ENCODE assay signal across 30 cellular contexts in the genomic region with DNA sequence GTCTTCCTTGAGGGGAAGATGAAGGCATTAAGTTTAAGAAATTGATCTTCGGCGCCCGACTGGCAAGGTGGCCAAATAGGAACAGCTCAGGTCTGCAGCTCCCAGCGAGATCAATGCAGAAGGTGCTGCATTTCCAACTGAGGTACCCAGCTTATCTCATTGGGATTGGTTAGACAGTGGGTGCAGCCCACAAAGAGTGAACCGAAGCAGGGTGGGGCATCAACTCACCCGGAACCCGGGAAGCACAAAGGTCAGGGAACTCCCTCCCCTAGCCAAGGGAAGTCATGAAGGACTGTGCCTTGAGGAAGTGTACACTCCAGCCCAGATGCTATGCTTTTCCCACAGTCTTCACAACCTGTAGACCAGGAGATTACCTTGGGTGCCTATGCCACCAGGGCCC. TPM values are rescaled to one million over a fixed set of nuclear protein-coding genes. Genes with fewer than 3 reads are reported as not detected.
"Had no signal": no experiment of that assay in that cellular context is flagged by ENCODE, and none has a peak within 500 bp of the region (broad histone marks: within the 10 kb centered on the region; RNA-seq: fewer than 3 reads in every experiment).

No MANE protein-coding gene starts in this region.

- H3K4me3 ChIP-seq: ascending aorta, coronary artery, esophagus muscularis mucosa, gastrocnemius medialis, heart left ventricle had no signal

- H3K36me3 Mint-ChIP-seq: activated naive CD4-positive, alpha-beta T cell treated with anti-CD3 and anti-CD28 coated beads, Interleukin-2, amount 10 ng/mL, durations not matched to agents 7 days and 5 days; activated naive CD8-positive, alpha-beta T cell treated with anti-CD3 and anti-CD28 coated beads, Interleukin-2, amount 10 ng/mL, durations not matched to agents 7 days and 5 days had no signal

- ATAC-seq: activated naive CD4-positive, alpha-beta T cell treated with anti-CD3 and anti-CD28 coated beads, Interleukin-2, amount 50 U/mL, for 72 hours; activated T-cell treated with anti-CD3 and anti-CD28 coated beads, Interleukin-2, amount 50 U/mL, for 72 hours; effector memory CD8-positive, alpha-beta T cell; foreskin keratinocyte; gastrocnemius medialis; heart left ventricle had no signal

- H3K27me3 Mint-ChIP-seq: activated CD4-positive, alpha-beta memory T cell treated with anti-CD3 and anti-CD28 coated beads, Interleukin-2, amount 10 ng/mL, durations not matched to agents 7 days and 5 days; activated CD4-positive, alpha-beta T cell treated with anti-CD3 and anti-CD28 coated beads, Interleukin-2, amount 10 ng/mL, durations not matched to agents 7 days and 5 days; activated naive CD4-positive, alpha-beta T cell treated with anti-CD3 and anti-CD28 coated beads, Interleukin-2, amount 10 ng/mL, durations not matched to agents 7 days and 5 days; activated naive CD8-positive, alpha-beta T cell treated with anti-CD3 and anti-CD28 coated beads, Interleukin-2, amount 10 ng/mL, durations not matched to agents 7 days and 5 days; activated T-cell treated with anti-CD3 and anti-CD28 coated beads, Interleukin-2, amount 50 U/mL, for 24 hours; central memory CD8-positive, alpha-beta T cell; effector memory CD8-positive, alpha-beta T cell had no signal

- DNase-seq: activated CD4-positive, alpha-beta memory T cell treated with anti-CD3 and anti-CD28 coated beads, Interleukin-2, amount 10 ng/mL, durations not matched to agents 7 days and 5 days; activated CD4-positive, alpha-beta T cell treated with anti-CD3 and anti-CD28 coated beads for 1 hour; activated CD4-positive, alpha-beta T cell treated with anti-CD3 and anti-CD28 coated beads for 4 hours; activated CD4-positive, alpha-beta T cell treated with anti-CD3 and anti-CD28 coated beads, Interleukin-2, amount 10 ng/mL, durations not matched to agents 7 days and 5 days; activated CD4-positive, alpha-beta T cell treated with anti-CD3 and anti-CD28 coated beads, Interleukin-2, amount 50 U/mL, for 4 hours; activated CD8-positive, alpha-beta memory T cell treated with anti-CD3 and anti-CD28 coated beads, Interleukin-2, amount 50 U/mL, for 48 hours; activated gamma-delta T cell; activated naive CD4-positive, alpha-beta T cell; activated naive CD4-positive, alpha-beta T cell treated with anti-CD3 and anti-CD28 coated beads, Interleukin-2, amount 10 ng/mL, durations not matched to agents 7 days and 5 days; activated naive CD8-positive, alpha-beta T cell treated with anti-CD3 and anti-CD28 coated beads, Interleukin-2, amount 10 ng/mL, durations not matched to agents 7 days and 5 days; activated T-cell treated with anti-CD3 and anti-CD28 coated beads for 4 hours; activated T-cell treated with anti-CD3 and anti-CD28 coated beads, Interleukin-2, amount 50 U/mL, for 24 hours; activated T-cell treated with anti-CD3 and anti-CD28 coated beads, Interleukin-2, amount 50 U/mL, for 72 hours; brain microvascular endothelial cell; dermis blood vessel endothelial cell; effector CD4-positive, alpha-beta T cell; effector memory CD8-positive, alpha-beta T cell; erythroblast; foreskin keratinocyte; gastrocnemius medialis; glutamatergic neuron; heart left ventricle; T-helper 2 cell had no signal

- H3K4me3 Mint-ChIP-seq: activated CD4-positive, alpha-beta memory T cell treated with anti-CD3 and anti-CD28 coated beads, Interleukin-2, amount 10 ng/mL, durations not matched to agents 7 days and 5 days; activated CD4-positive, alpha-beta T cell treated with anti-CD3 and anti-CD28 coated beads, Interleukin-2, amount 10 ng/mL, durations not matched to agents 7 days and 5 days; activated naive CD4-positive, alpha-beta T cell treated with anti-CD3 and anti-CD28 coated beads, Interleukin-2, amount 10 ng/mL, durations not matched to agents 7 days and 5 days; activated naive CD8-positive, alpha-beta T cell treated with anti-CD3 and anti-CD28 coated beads, Interleukin-2, amount 10 ng/mL, durations not matched to agents 7 days and 5 days; activated T-cell treated with anti-CD3 and anti-CD28 coated beads, Interleukin-2, amount 50 U/mL, for 24 hours; activated T-cell treated with anti-CD3 and anti-CD28 coated beads, Interleukin-2, amount 50 U/mL, for 72 hours; central memory CD8-positive, alpha-beta T cell; effector memory CD8-positive, alpha-beta T cell had no signal

- H3K27ac ChIP-seq: ascending aorta, brain microvascular endothelial cell, coronary artery, esophagus muscularis mucosa, foreskin keratinocyte, gastrocnemius medialis, heart left ventricle had no signal

- H3K9me3 Mint-ChIP-seq: activated T-cell treated with anti-CD3 and anti-CD28 coated beads, Interleukin-2, amount 50 U/mL, for 24 hours had no signal

- H3K4me1 ChIP-seq: ascending aorta, esophagus muscularis mucosa, foreskin keratinocyte, gastrocnemius medialis, heart left ventricle had no signal

- H3K27me3 ChIP-seq: ascending aorta, brain microvascular endothelial cell, foreskin keratinocyte, gastrocnemius medialis, heart left ventricle had no signal

- H3K27ac Mint-ChIP-seq: activated CD4-positive, alpha-beta memory T cell treated with anti-CD3 and anti-CD28 coated beads, Interleukin-2, amount 10 ng/mL, durations not matched to agents 7 days and 5 days; activated CD4-positive, alpha-beta T cell treated with anti-CD3 and anti-CD28 coated beads, Interleukin-2, amount 10 ng/mL, durations not matched to agents 7 days and 5 days; activated naive CD4-positive, alpha-beta T cell treated with anti-CD3 and anti-CD28 coated beads, Interleukin-2, amount 10 ng/mL, durations not matched to agents 7 days and 5 days; activated naive CD4-positive, alpha-beta T cell treated with anti-CD3 and anti-CD28 coated beads, Interleukin-2, amount 50 U/mL, for 72 hours; activated naive CD8-positive, alpha-beta T cell treated with anti-CD3 and anti-CD28 coated beads, Interleukin-2, amount 10 ng/mL, durations not matched to agents 7 days and 5 days; activated T-cell treated with anti-CD3 and anti-CD28 coated beads, Interleukin-2, amount 50 U/mL, for 24 hours; activated T-cell treated with anti-CD3 and anti-CD28 coated beads, Interleukin-2, amount 50 U/mL, for 72 hours; effector memory CD8-positive, alpha-beta T cell had no signal

- H3K4me1 Mint-ChIP-seq: activated CD4-positive, alpha-beta memory T cell treated with anti-CD3 and anti-CD28 coated beads, Interleukin-2, amount 10 ng/mL, durations not matched to agents 7 days and 5 days; activated CD4-positive, alpha-beta T cell treated with anti-CD3 and anti-CD28 coated beads, Interleukin-2, amount 10 ng/mL, durations not matched to agents 7 days and 5 days; activated naive CD4-positive, alpha-beta T cell treated with anti-CD3 and anti-CD28 coated beads, Interleukin-2, amount 10 ng/mL, durations not matched to agents 7 days and 5 days; activated naive CD8-positive, alpha-beta T cell treated with anti-CD3 and anti-CD28 coated beads, Interleukin-2, amount 10 ng/mL, durations not matched to agents 7 days and 5 days; central memory CD8-positive, alpha-beta T cell had no signal

- H3K36me3 ChIP-seq: ascending aorta, brain microvascular endothelial cell, esophagus muscularis mucosa, gastrocnemius medialis, heart left ventricle had no signal

- H3K9me3 ChIP-seq: ascending aorta, gastrocnemius medialis had no signal

RNA-seq across cellular contexts. Expression of gene AVPR1A, which starts 45.2 kb away (rescaled TPM):
- total RNA-seq: activated CD4-positive, alpha-beta memory T cell treated with anti-CD3 and anti-CD28 coated beads, Interleukin-2, amount 10 ng/mL, durations not matched to agents 7 days and 5 days; activated CD4-positive, alpha-beta T cell treated with anti-CD3 and anti-CD28 coated beads, Interleukin-2, amount 10 ng/mL, durations not matched to agents 7 days and 5 days; activated naive CD4-positive, alpha-beta T cell treated with anti-CD3 and anti-CD28 coated beads, Interleukin-2, amount 50 U/mL, for 72 hours; activated naive CD8-positive, alpha-beta T cell treated with anti-CD3 and anti-CD28 coated beads, Interleukin-2, amount 10 ng/mL, durations not matched to agents 7 days and 5 days; activated T-cell treated with anti-CD3 and anti-CD28 coated beads, Interleukin-2, amount 50 U/mL, for 72 hours; bronchial epithelial cell; foreskin keratinocyte; T-helper 1 cell treated with Interleukin-12 subunit alpha and Interleukin-12 subunit beta and Interleukin-4 antibody, amounts not matched to agents 30 ng/mL and 1 ng/mL, for 36 hours had no signal
- polyA plus RNA-seq: foreskin keratinocyte had no signal
